In the genomic region with DNA sequence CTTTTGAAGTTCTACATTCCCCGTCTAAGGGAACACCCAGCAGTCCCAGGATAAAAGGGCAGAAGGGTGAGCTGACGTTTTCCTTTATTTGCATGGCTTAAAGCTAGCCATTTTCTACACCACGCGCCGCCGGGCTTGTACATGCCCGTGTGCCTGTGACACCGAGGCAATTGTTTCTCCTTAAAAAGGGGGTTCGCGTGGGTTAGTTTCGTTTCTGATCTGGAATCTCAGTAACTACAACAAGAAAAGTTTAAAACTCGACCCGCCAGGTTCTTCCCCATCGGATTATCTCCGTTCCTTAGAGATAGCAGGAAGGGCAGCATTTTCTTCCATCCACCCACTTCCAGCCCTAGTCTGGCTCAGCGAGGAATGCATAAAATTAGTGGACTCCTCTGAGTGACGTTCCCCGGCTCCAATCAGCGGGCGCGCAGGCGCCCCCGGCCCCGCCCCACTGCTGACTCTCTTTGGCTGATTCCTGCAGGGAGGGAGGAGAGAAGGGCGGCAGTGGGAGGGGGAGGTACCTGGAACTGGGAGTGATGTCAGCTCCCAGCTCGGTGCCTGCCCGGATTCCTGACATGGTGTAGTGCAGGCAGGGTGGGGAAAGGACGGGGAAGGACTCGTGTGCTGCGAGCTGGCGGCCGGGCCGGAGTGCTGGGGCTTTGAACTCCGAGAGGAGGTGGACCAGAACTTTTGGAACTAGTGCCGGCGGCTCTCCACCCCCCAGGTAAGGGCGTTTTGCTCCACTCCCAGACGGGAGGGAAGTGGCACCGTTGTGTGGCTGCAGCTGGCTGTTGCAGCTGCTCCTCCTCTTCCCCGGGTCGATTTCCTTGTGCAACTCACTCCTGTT, we compare ENCODE assay signal across 8 cellular contexts. TPM values are rescaled to one million over a fixed set of nuclear protein-coding genes. Genes with fewer than 3 reads are reported as not detected.
A peak's percentile ranks its signal among the peaks of the same experiment; 100 is the strongest.
DNase-seq lines count a peak whose midpoint lies in the region; ATAC-seq and TF ChIP-seq lines count a peak whose summit lies in the region.

A gene (plus strand): TSS at position 565 of the 847 bp plus-strand sequence. CDS start 109,191 bp downstream, outside the sequence.

- peak within 1 kb of the TSS; percentile 88 for H3K4me2 ChIP-seq in mammary epithelial cell (ENCODE audit: insufficient read depth, low read depth, low read length)

- H3K27ac ChIP-seq in WERI-Rb-1 (peak within 1 kb of the TSS; percentile 85), mammary epithelial cell (ENCODE audit: insufficient read depth, low read depth, low read length) (peak within 1 kb of the TSS; percentile 88), iPS-20b (ENCODE audit: low read length) (peak within 1 kb of the TSS; percentile 19), skin epidermis (peak within 1 kb of the TSS; percentile 34 to 93 (median 85))

- intact Hi-C loops in mammary epithelial cell (cut with micrococcal nuclease), result loop anchor here (1.0 to 5.0 kb wide), 7 partner anchors 68 to 192 kb away; a partner anchor contains a TSS

- H3K4me1 ChIP-seq in mammary epithelial cell (ENCODE audit: insufficient read depth, low read length), result peaks cover 18% of the 10 kb centered on the region
- H3K4me1 ChIP-seq in iPS-20b (ENCODE audit: insufficient read depth, low read length), result peaks cover 23% of the 10 kb centered on the region; the same call in 1 of the 2 replicates

- H3K36me3 ChIP-seq in WERI-Rb-1 (no peaks in the 10 kb centered on the region), mammary epithelial cell (ENCODE audit: insufficient read depth, low read length) (no peaks in the 10 kb centered on the region), iPS-20b (ENCODE audit: insufficient read depth, low read depth, low read length) (no peaks in the 10 kb centered on the region)

- DNase-seq in AG04449 (ENCODE audit: low read depth, low spot score) (peak; percentile 81), NCI-H2227 (lab: John Stamatoyannopoulos, UW; ENCODE audit: unreplicated experiment) (peak; percentile 92), WERI-Rb-1 (peak; percentile 99), mammary epithelial cell (peak; percentile 99)

- H3K79me2 ChIP-seq in mammary epithelial cell (ENCODE audit: insufficient read depth, low read length), result peaks cover 45% of the 10 kb centered on the region

- POLR2A ChIA-PET in AG04449 (lab: Yijun Ruan, JAX), result interaction anchor here (0.9 to 2.3 kb wide), 7 partner anchors 16 to 90 kb away, joined by 3 to 10 read pairs (median 6); no protein-coding TSS in a partner anchor

- H3K27me3 ChIP-seq in WERI-Rb-1 (ENCODE audit: insufficient read depth, low read depth, severe bottlenecking) (no peaks in the 10 kb centered on the region), mammary epithelial cell (ENCODE audit: insufficient read depth, low read length) (no peaks in the 10 kb centered on the region), iPS-20b (ENCODE audit: insufficient read depth, low read length) (peaks cover 15% of the 10 kb centered on the region)

- H3K9me3 ChIP-seq in WERI-Rb-1 (ENCODE audit: severe bottlenecking) (no peaks in the 10 kb centered on the region), mammary epithelial cell (replicated peaks; ENCODE audit: insufficient read depth, low read length) (no peaks in the 10 kb centered on the region), iPS-20b (ENCODE audit: insufficient read depth, low read depth, low read length) (no peaks in the 10 kb centered on the region)

- dilution Hi-C loops in mammary epithelial cell (cut with HindIII; ENCODE audit: low sequenced_read_pairs), result no loop called here

- H3K9ac ChIP-seq in mammary epithelial cell (ENCODE audit: insufficient read depth, low read length) (peak within 1 kb of the TSS; percentile 95), iPS-20b (ENCODE audit: low read depth, low read length) (peak within 1 kb of the TSS; percentile 84; the same call in 1 of the 2 replicates)

- H4K20me1 ChIP-seq in mammary epithelial cell (ENCODE audit: insufficient read depth, low read length), result no peaks in the 10 kb centered on the region

- BruUV-seq in mammary epithelial cell (replicated peaks; lab: Mats Ljungman, UMichigan), result TSS peak; percentile 86

- in situ Hi-C loops in mammary epithelial cell (cut with MboI; ENCODE audit: low sequenced_read_pairs in 2 of 2), result no loop called here

- H2AFZ ChIP-seq in mammary epithelial cell (ENCODE audit: low read depth, low read length), result peak within 1 kb of the TSS; percentile 78

- WGBS in mammary epithelial cell (ENCODE audit: low coverage, missing lambda C conversion rate), result 0% methylated on average over 15 of the region's 41 CpGs

- TF ChIP-seq CTCF in AG04449 (IDR thresholded peaks at IDR 0.05; ENCODE audit: insufficient read depth, low read length, missing control alignments) (peak; percentile 48), WERI-Rb-1 (IDR thresholded peaks at IDR 0.05; ENCODE audit: low read depth, low read length) (peak; percentile 46; the same call in 1 of the 2 replicates), mammary epithelial cell (conservative IDR thresholded peaks at IDR 0.05 in 1 of 2, IDR thresholded peaks at IDR 0.05 in 1 of 2; ENCODE audit: extremely low read depth in 1 of 2, insufficient read depth in 1 of 2, low read depth in 1 of 2, low read length in 2 of 2) (peak; percentile 30 to 65)

- CTCF ChIA-PET in AG04449 (lab: Yijun Ruan, JAX), result interaction anchor here (0.8 to 2.7 kb wide), 12 partner anchors 10 to 139 kb away, joined by 3 to 16 read pairs (median 4); no protein-coding TSS in a partner anchor
- CTCF ChIA-PET in mammary epithelial cell (lab: Charles Lee; ENCODE audit: low non-redundant PET), result interaction anchor here (0.6 to 1.4 kb wide), 5 partner anchors 26 to 100 kb away, joined by 3 to 12 read pairs (median 5); no protein-coding TSS in a partner anchor

- ATAC-seq in GM18870 (IDR thresholded peaks at IDR 0.05; ENCODE audit: unreplicated experiment), result peak; percentile 87
- peak; percentile 92 for ATAC-seq in HG03135 (IDR thresholded peaks at IDR 0.05; ENCODE audit: unreplicated experiment)

- H3K4me3 ChIP-seq in AG04449 (ENCODE audit: low read depth, low read length) (peak within 1 kb of the TSS; percentile 78), WERI-Rb-1 (ENCODE audit: low read depth, low read length) (peak within 1 kb of the TSS; percentile 57), mammary epithelial cell (replicated peaks in 1 of 3; ENCODE audit: insufficient read depth in 1 of 3, low read depth in 2 of 3, low read length in 3 of 3) (peak within 1 kb of the TSS; percentile 84 to 94 (median 86)), iPS-20b (ENCODE audit: low read length) (peak within 1 kb of the TSS; percentile 74), skin epidermis (peak within 1 kb of the TSS; percentile 50 to 70 (median 62))

RNA-seq across cellular contexts. Expression of the gene that starts here (rescaled TPM):
- 100 to 1,000 TPM; 114 to 136 TPM for total RNA-seq in mammary epithelial cell
- 41.2 TPM for polyA plus RNA-seq in mammary epithelial cell
- polyA minus RNA-seq in mammary epithelial cell, result 266 TPM

Comparison
In these comparisons a context has a peak if more than half of its experiments do, and no peak if none do; other contexts are left out.
1. Peak in every context shown above with its lines: DNase-seq, ATAC-seq, H3K4me3 ChIP-seq and H3K27ac ChIP-seq.
2. H3K27ac ChIP-seq: peak in every context shown above with its lines; median percentile 88 in mammary epithelial cell; 85 in WERI-Rb-1; 85 in skin epidermis; 19 in iPS-20b.